In the genomic region with DNA sequence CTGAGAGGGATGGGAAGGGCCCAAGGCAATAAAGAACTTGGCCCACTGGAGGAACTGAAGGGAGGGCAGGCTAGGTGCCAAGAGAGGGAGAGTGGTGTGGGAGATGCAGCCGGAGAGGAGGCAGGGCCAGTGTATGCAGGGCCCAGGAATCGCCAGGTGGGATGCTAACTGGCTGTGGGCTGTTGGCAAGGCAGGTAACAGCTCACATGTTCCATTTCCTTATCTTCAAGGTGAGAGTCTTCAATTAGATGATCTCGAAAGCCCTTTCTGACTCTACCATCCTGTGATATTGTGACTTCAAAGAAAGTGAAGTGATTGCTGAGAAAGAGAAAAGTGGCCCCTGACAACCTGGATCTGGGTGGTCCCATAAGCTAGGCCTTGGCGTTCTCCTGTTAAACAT, we compare ENCODE assay signal across 31 cellular contexts. TPM values are rescaled to one million over a fixed set of nuclear protein-coding genes. Genes with fewer than 3 reads are reported as not detected.
A peak's percentile ranks its signal among the peaks of the same experiment; 100 is the strongest.
DNase-seq lines count a peak whose midpoint lies in the region; ATAC-seq, FAIRE-seq and TF ChIP-seq lines count a peak whose summit lies in the region.
"Had no signal": no experiment of that assay in that cellular context is flagged by ENCODE, and none has a peak within 500 bp of the region (broad histone marks: within the 10 kb centered on the region; RNA-seq: fewer than 3 reads in every experiment).

No MANE protein-coding gene starts in this region.

- ATAC-seq in activated naive CD8-positive, alpha-beta T cell treated with anti-CD3 and anti-CD28 coated beads, Interleukin-2, amount 50 U/mL, for 24 hours: no peak
- peak; percentile 4 for ATAC-seq in HG03571 (IDR thresholded peaks at IDR 0.05; ENCODE audit: unreplicated experiment)
- ATAC-seq in GM12878: peak; percentile 1; the same call in 1 of the 3 replicates
- no peak for ATAC-seq in HG03432 (IDR thresholded peaks at IDR 0.05; ENCODE audit: unreplicated experiment)
- no peak for ATAC-seq in HG02798 (IDR thresholded peaks at IDR 0.05; ENCODE audit: poor library complexity, unreplicated experiment)
- ATAC-seq: HCT116 had no signal

- H3K36me3 ChIP-seq in GM12878 (ENCODE audit: control insufficient read depth in 2 of 2, insufficient read depth in 2 of 2, low read length in 1 of 2): no peaks in the 10 kb centered on the region
- H3K36me3 ChIP-seq: esophagus muscularis mucosa, ovary, SJCRH30, thoracic aorta had no signal

- 79% methylated on average over 4 of the region's 4 CpGs for WGBS in GM12878 (ENCODE audit: insufficient coverage, insufficient replicate concordance, low lambda C conversion rate, missing lambda C conversion rate)

- no peaks in the 10 kb centered on the region for H3K9me3 Mint-ChIP-seq in activated naive CD8-positive, alpha-beta T cell treated with anti-CD3 and anti-CD28 coated beads for 36 hours
- no peaks in the 10 kb centered on the region for H3K9me3 Mint-ChIP-seq in activated naive CD8-positive, alpha-beta T cell treated with anti-CD3 and anti-CD28 coated beads, Interleukin-2, amount 50 U/mL, for 24 hours
- no peaks in the 10 kb centered on the region for H3K9me3 Mint-ChIP-seq in activated T-helper 2 cell treated with anti-CD3 and anti-CD28 coated beads, Interferon-gamma antibody, Interleukin-2, Interleukin-4, amounts not matched to agents 10 μg/mL and 5 μg/mL and 100 μg/mL, durations not matched to agents 14 hours and 24 hours and 36 hours

- TF ChIP-seq RAD21 in GM12878 (IDR thresholded peaks at IDR 0.05; ENCODE audit: insufficient read depth, low read depth, low read length): no peak

- H3K36me3 Mint-ChIP-seq in activated naive CD8-positive, alpha-beta T cell treated with anti-CD3 and anti-CD28 coated beads for 36 hours: no peaks in the 10 kb centered on the region
- H3K36me3 Mint-ChIP-seq in activated naive CD8-positive, alpha-beta T cell treated with anti-CD3 and anti-CD28 coated beads, Interleukin-2, amount 50 U/mL, for 24 hours (ENCODE audit: low read depth): no peaks in the 10 kb centered on the region
- H3K36me3 Mint-ChIP-seq in activated T-helper 2 cell treated with anti-CD3 and anti-CD28 coated beads, Interferon-gamma antibody, Interleukin-2, Interleukin-4, amounts not matched to agents 10 μg/mL and 5 μg/mL and 100 μg/mL, durations not matched to agents 14 hours and 24 hours and 36 hours (ENCODE audit: low read depth): no peaks in the 10 kb centered on the region

- intact Hi-C loops in GM12878 (cut with micrococcal nuclease; ENCODE audit: unreplicated experiment): loop anchor here (2.0 kb wide), 1 partner anchor 26 kb away; no protein-coding TSS in a partner anchor
- intact Hi-C loops in activated T-helper 2 cell treated with anti-CD3 and anti-CD28 coated beads, Interferon-gamma antibody, Interleukin-2, Interleukin-4, amounts not matched to agents 10 μg/mL and 5 μg/mL and 100 μg/mL, durations not matched to agents 14 hours and 24 hours and 36 hours (cut with micrococcal nuclease): no loop called here

- no peak overlapping the region for H3K27ac Mint-ChIP-seq in activated naive CD8-positive, alpha-beta T cell treated with anti-CD3 and anti-CD28 coated beads for 36 hours
- H3K27ac Mint-ChIP-seq in activated naive CD8-positive, alpha-beta T cell treated with anti-CD3 and anti-CD28 coated beads, Interleukin-2, amount 50 U/mL, for 24 hours: no peak overlapping the region
- no peak overlapping the region for H3K27ac Mint-ChIP-seq in activated T-helper 2 cell treated with anti-CD3 and anti-CD28 coated beads, Interferon-gamma antibody, Interleukin-2, Interleukin-4, amounts not matched to agents 10 μg/mL and 5 μg/mL and 100 μg/mL, durations not matched to agents 14 hours and 24 hours and 36 hours

- peak overlapping the region; percentile 56; the same call in 1 of the 2 replicates for H3K9ac ChIP-seq in GM12878 (ENCODE audit: control insufficient read depth, insufficient read depth, low read length)

- peak overlapping the region; percentile 67 for H2AFZ ChIP-seq in GM12878 (ENCODE audit: control insufficient read depth, low read depth, low read length)

- no peaks in the 10 kb centered on the region for H3K27me3 Mint-ChIP-seq in activated naive CD8-positive, alpha-beta T cell treated with anti-CD3 and anti-CD28 coated beads for 36 hours
- H3K27me3 Mint-ChIP-seq in activated naive CD8-positive, alpha-beta T cell treated with anti-CD3 and anti-CD28 coated beads, Interleukin-2, amount 50 U/mL, for 24 hours: peaks cover 6% of the 10 kb centered on the region
- H3K27me3 Mint-ChIP-seq in activated T-helper 2 cell treated with anti-CD3 and anti-CD28 coated beads, Interferon-gamma antibody, Interleukin-2, Interleukin-4, amounts not matched to agents 10 μg/mL and 5 μg/mL and 100 μg/mL, durations not matched to agents 14 hours and 24 hours and 36 hours (ENCODE audit: low read depth): peaks cover 5% of the 10 kb centered on the region

- SMC1A ChIA-PET in GM12878 (lab: Charles Lee; ENCODE audit: uncharacterized antibody, unreplicated experiment): interaction anchor here (0.5 to 10.3 kb wide), 12 partner anchors 20 to 129 kb away, joined by 3 to 262 read pairs (median 4); no protein-coding TSS in a partner anchor

- H3K27ac ChIP-seq in GM12878 (ENCODE audit: control insufficient read depth, insufficient read depth): peak overlapping the region; percentile 86
- H3K27ac ChIP-seq: esophagus muscularis mucosa, ovary, SJCRH30, thoracic aorta had no signal

- H3K79me2 ChIP-seq in GM12878 (ENCODE audit: control insufficient read depth, insufficient read depth, low read length): no peaks in the 10 kb centered on the region

- H3K4me1 ChIP-seq in GM12878 (ENCODE audit: control insufficient read depth, insufficient read depth, low read length): peaks cover 38% of the 10 kb centered on the region
- H3K4me1 ChIP-seq: esophagus muscularis mucosa, SJCRH30 had no signal

- no peaks in the 10 kb centered on the region; the same call in 2 of the 3 replicates for H3K9me3 ChIP-seq in GM12878 (replicated peaks; ENCODE audit: control insufficient read depth, insufficient read depth, low read length)
- H3K9me3 ChIP-seq: esophagus muscularis mucosa, ovary, SJCRH30, thoracic aorta had no signal

- DNase-seq in activated naive CD8-positive, alpha-beta T cell treated with anti-CD3 and anti-CD28 coated beads for 36 hours: peak; percentile 11
- DNase-seq in activated naive CD8-positive, alpha-beta T cell treated with anti-CD3 and anti-CD28 coated beads, Interleukin-2, amount 50 U/mL, for 24 hours: no peak
- DNase-seq in GM12878 (ENCODE audit: low read depth, low spot score): no peak
- no peak for DNase-seq in activated T-helper 2 cell treated with anti-CD3 and anti-CD28 coated beads, Interferon-gamma antibody, Interleukin-2, Interleukin-4, amounts not matched to agents 10 μg/mL and 5 μg/mL and 100 μg/mL, durations not matched to agents 14 hours and 24 hours and 36 hours (ENCODE audit: low spot score)
- DNase-seq: ACHN; activated CD4-positive, CD25-positive, alpha-beta regulatory T cell; activated gamma-delta T cell; central memory CD4-positive, alpha-beta T cell; DMS153; foreskin fibroblast; IMR-90; mammary epithelial cell; NCI-H1092; NCI-H187 treated with DMSO at 0.1 percent for 48 hours; NCI-H2171 treated with DMSO at 0.1 percent for 48 hours; NCI-H510A; ovary; RPMI8226; SJCRH30; stimulated activated naive CD4-positive, alpha-beta T cell treated with Interleukin-2 at 50 U/mL for 16 hours had no signal

- TF ChIP-seq POLR2A in GM12878 (IDR thresholded peaks at IDR 0.05; ENCODE audit: low read depth, low read length): no peak

- no peak for TF ChIP-seq EP300 in GM12878 (IDR thresholded peaks at IDR 0.05; ENCODE audit: borderline replicate concordance in 1 of 2, control insufficient read depth in 1 of 2, low read depth in 2 of 2, low read length in 2 of 2)

- in situ Hi-C loops in GM12878 (cut with MboI): no loop called here

- RAD21 ChIA-PET in GM12878 (lab: Charles Lee; ENCODE audit: unreplicated experiment): interaction anchor here (1.0 to 7.0 kb wide), 12 partner anchors 18 to 235 kb away, joined by 3 to 123 read pairs (median 10); no protein-coding TSS in a partner anchor

- POLR2A ChIA-PET in GM12878 (lab: Charles Lee): interaction anchor here (1.6 to 2.2 kb wide), 3 partner anchors 31 to 121 kb away, joined by 3 to 9 read pairs (median 3); no protein-coding TSS in a partner anchor

- CTCF ChIA-PET in GM12878 (lab: Yijun Ruan, JAX): interaction anchor here (3.5 to 7.4 kb wide), 4 partner anchors 16 to 131 kb away, joined by 15 to 62 read pairs (median 32); no protein-coding TSS in a partner anchor

- H3K4me3 ChIP-seq in GM12878: no peak overlapping the region
- H3K4me3 ChIP-seq: esophagus muscularis mucosa, ovary, SJCRH30 had no signal

- H4K20me1 ChIP-seq in GM12878 (ENCODE audit: control insufficient read depth, insufficient read depth): no peaks in the 10 kb centered on the region

- H3K4me1 Mint-ChIP-seq in activated naive CD8-positive, alpha-beta T cell treated with anti-CD3 and anti-CD28 coated beads for 36 hours: peaks cover 29% of the 10 kb centered on the region
- H3K4me1 Mint-ChIP-seq in activated naive CD8-positive, alpha-beta T cell treated with anti-CD3 and anti-CD28 coated beads, Interleukin-2, amount 50 U/mL, for 24 hours: peaks cover 30% of the 10 kb centered on the region
- peaks cover 22% of the 10 kb centered on the region for H3K4me1 Mint-ChIP-seq in activated T-helper 2 cell treated with anti-CD3 and anti-CD28 coated beads, Interferon-gamma antibody, Interleukin-2, Interleukin-4, amounts not matched to agents 10 μg/mL and 5 μg/mL and 100 μg/mL, durations not matched to agents 14 hours and 24 hours and 36 hours (ENCODE audit: low read depth)

- no peak for TF ChIP-seq CTCF in GM12878 (IDR thresholded peaks at IDR 0.05 in 2 of 3, conservative IDR thresholded peaks at IDR 0.05 in 1 of 3; ENCODE audit: control insufficient read depth in 2 of 3, extremely low read depth in 1 of 3, insufficient read depth in 1 of 3, low read depth in 3 of 3, low read length in 3 of 3)

- H3K27me3 ChIP-seq in GM12878 (replicated peaks in 1 of 2; ENCODE audit: control insufficient read depth in 2 of 2, insufficient read depth in 2 of 2, low read length in 1 of 2): no peaks in the 10 kb centered on the region
- H3K27me3 ChIP-seq: ovary, SJCRH30 had no signal

- no TSS peak for BruUV-seq in GM12878 (replicated peaks; lab: Mats Ljungman, UMichigan)

- FAIRE-seq in GM12878 (lab: Jason Lieb, UNC): no peak
- FAIRE-seq: endometrium, urothelium cell line had no signal

- H3K4me3 Mint-ChIP-seq in activated naive CD8-positive, alpha-beta T cell treated with anti-CD3 and anti-CD28 coated beads for 36 hours: no peak overlapping the region
- H3K4me3 Mint-ChIP-seq in activated naive CD8-positive, alpha-beta T cell treated with anti-CD3 and anti-CD28 coated beads, Interleukin-2, amount 50 U/mL, for 24 hours: no peak overlapping the region
- no peak overlapping the region for H3K4me3 Mint-ChIP-seq in activated T-helper 2 cell treated with anti-CD3 and anti-CD28 coated beads, Interferon-gamma antibody, Interleukin-2, Interleukin-4, amounts not matched to agents 10 μg/mL and 5 μg/mL and 100 μg/mL, durations not matched to agents 14 hours and 24 hours and 36 hours (ENCODE audit: low read depth)

- H3K4me2 ChIP-seq in GM12878 (ENCODE audit: control insufficient read depth, insufficient read depth): peak overlapping the region; percentile 94

RNA-seq across cellular contexts. Expression of gene CASR, which starts 49.0 kb away (rescaled TPM):
- not detected for total RNA-seq in activated naive CD8-positive, alpha-beta T cell treated with anti-CD3 and anti-CD28 coated beads for 36 hours
- total RNA-seq in GM12878 (2013; cell fraction: nucleolus; rRNA removed): 0.10 and 0.35 TPM in 2 replicates
- 0.05 and 0.06 TPM in 2 replicates for total RNA-seq in GM12878 (2014; rRNA removed)
- total RNA-seq in GM12878 (2014; rRNA removed; fragmentation: Illumina TruSeq; extraction: Trizol): 0.04 and 0.05 TPM in 2 replicates
- total RNA-seq in GM12878 (2021): 0.13 and 0.27 TPM in 2 replicates
- 0.14 TPM for polyA plus RNA-seq in GM12878 (2011; ENCODE audit: low read depth)
- polyA plus RNA-seq in GM12878 (2011; rRNA removed): 0.07 and 0.22 TPM in 2 replicates
- polyA plus RNA-seq in GM12878 (2011; cell fraction: cytosol; rRNA removed): 0.08 and 0.10 TPM in 2 replicates
- polyA plus RNA-seq in GM12878 (2011; cell fraction: nucleus; rRNA removed): 0.19 and 0.25 TPM in 2 replicates
- 0.14 and 0.25 TPM in 2 replicates for polyA plus RNA-seq in GM12878 (2012)
- polyA plus RNA-seq in GM12878 (2014; fragmentation: Illumina TruSeq; extraction: Trizol): 0.13 and 0.81 TPM in 2 replicates
- under 1 TPM; 0.04 to 0.37 TPM for polyA plus RNA-seq in GM12878 (2014; fragmentation: Nextera tagmentation; extraction: Ambion mirVana)
- 0.08 and 0.09 TPM in 2 replicates for polyA plus RNA-seq in GM12878 (2014; rRNA removed)
- under 1 TPM; 0.09 to 0.15 TPM for polyA plus RNA-seq in GM12878 (2016; fragmentation: Nextera tagmentation; extraction: Ambion mirVana)
- polyA minus RNA-seq in GM12878 (2011; rRNA and poly(A)+ RNA removed): 0.21 and 0.29 TPM in 2 replicates
- polyA minus RNA-seq in GM12878 (2011; cell fraction: cytosol; rRNA and poly(A)+ RNA removed): not detected in 2 replicates
- 0.19 and 0.24 TPM in 2 replicates for polyA minus RNA-seq in GM12878 (2011; cell fraction: nucleus; rRNA and poly(A)+ RNA removed)
- total RNA-seq in activated T-helper 2 cell treated with anti-CD3 and anti-CD28 coated beads, Interferon-gamma antibody, Interleukin-2, Interleukin-4, amounts not matched to agents 10 μg/mL and 5 μg/mL and 100 μg/mL, durations not matched to agents 14 hours and 24 hours and 36 hours: not detected in 2 replicates
- total RNA-seq: dermis microvascular lymphatic vessel endothelial cell, IMR-90, mammary epithelial cell, SJCRH30, thoracic aorta had no signal
- polyA plus RNA-seq: BJ, IMR-90, mammary epithelial cell, neural cell had no signal

Comparison
In these comparisons a context has a peak if more than half of its experiments do, and no peak if none do; other contexts are left out.
1. ATAC-seq: peak in HG03571 (single experiment) and GM12878 (single experiment); none in activated naive CD8-positive, alpha-beta T cell treated with anti-CD3 and anti-CD28 coated beads, Interleukin-2, amount 50 U/mL, for 24 hours (single experiment), HG03432 (single experiment) and HG02798 (single experiment).